Comparison of ENCODE assay signal across 9 cellular contexts in genomic region chr12:53757095-53757770, GRCh38. TPM values are rescaled to one million over a fixed set of nuclear protein-coding genes. Genes with fewer than 3 reads are reported as not detected.
DNase-seq lines count a peak whose midpoint lies in the region; ATAC-seq, FAIRE-seq and TF ChIP-seq lines count a peak whose summit lies in the region.
"Had no signal": no experiment of that assay in that cellular context is flagged by ENCODE, and none has a peak within 500 bp of the region (broad histone marks: within the 10 kb centered on the region; RNA-seq: fewer than 3 reads in every experiment).

No MANE protein-coding gene starts in this region.

- no peaks in the 10 kb centered on the region for H3K9me3 Mint-ChIP-seq in activated T-helper 2 cell treated with anti-CD3 and anti-CD28 coated beads, Interferon-gamma antibody, Interleukin-2, Interleukin-4, amounts not matched to agents 10 μg/mL and 5 μg/mL and 100 μg/mL, durations not matched to agents 14 hours and 24 hours and 36 hours

- no peaks in the 10 kb centered on the region for H3K36me3 Mint-ChIP-seq in activated T-helper 2 cell treated with anti-CD3 and anti-CD28 coated beads, Interferon-gamma antibody, Interleukin-2, Interleukin-4, amounts not matched to agents 10 μg/mL and 5 μg/mL and 100 μg/mL, durations not matched to agents 14 hours and 24 hours and 36 hours (ENCODE audit: low read depth)

- no peaks in the 10 kb centered on the region for H3K79me2 ChIP-seq in PC-3 (ENCODE audit: low read length)

- peaks cover 20% of the 10 kb centered on the region for H3K4me1 Mint-ChIP-seq in activated T-helper 2 cell treated with anti-CD3 and anti-CD28 coated beads, Interferon-gamma antibody, Interleukin-2, Interleukin-4, amounts not matched to agents 10 μg/mL and 5 μg/mL and 100 μg/mL, durations not matched to agents 14 hours and 24 hours and 36 hours (ENCODE audit: low read depth)

- H3K4me2 ChIP-seq in PC-3 (ENCODE audit: low read length) = peak overlapping the region; percentile 61; the same call in 1 of the 2 replicates

- peaks cover 34% of the 10 kb centered on the region for H3K27me3 Mint-ChIP-seq in activated T-helper 2 cell treated with anti-CD3 and anti-CD28 coated beads, Interferon-gamma antibody, Interleukin-2, Interleukin-4, amounts not matched to agents 10 μg/mL and 5 μg/mL and 100 μg/mL, durations not matched to agents 14 hours and 24 hours and 36 hours (ENCODE audit: low read depth)

- ATAC-seq in GM19467 (IDR thresholded peaks at IDR 0.05; ENCODE audit: unreplicated experiment) (peak; percentile 72), PC-3 (peak; percentile 43), thoracic aorta (ENCODE audit: insufficient number of reproducible peaks, low FRiP score, low read depth) (peak; percentile 20)

- no peaks in the 10 kb centered on the region for H4K20me1 ChIP-seq in PC-3 (ENCODE audit: low read length)

- no peaks in the 10 kb centered on the region for H3F3A ChIP-seq in PC-3 (ENCODE audit: low read length, unreplicated experiment)

- H3K27ac ChIP-seq in PC-3 (ENCODE audit: low read length) (no peak overlapping the region), thoracic aorta (no peak overlapping the region)

- no peak overlapping the region for H3K9ac ChIP-seq in PC-3 (ENCODE audit: low read length)

- BruUV-seq in PC-3 (replicated peaks; lab: Mats Ljungman, UMichigan) = no TSS peak

- TF ChIP-seq CTCF in PC-3 (conservative IDR thresholded peaks at IDR 0.05; ENCODE audit: low read depth, low read length) (peak; percentile 93), thoracic aorta (IDR thresholded peaks at IDR 0.05) (peak; percentile 94)

- intact Hi-C loops in PC-3 (cut with micrococcal nuclease) = no loop called here
- intact Hi-C loops in activated T-helper 2 cell treated with anti-CD3 and anti-CD28 coated beads, Interferon-gamma antibody, Interleukin-2, Interleukin-4, amounts not matched to agents 10 μg/mL and 5 μg/mL and 100 μg/mL, durations not matched to agents 14 hours and 24 hours and 36 hours (cut with micrococcal nuclease) = loop anchor here (1.0 kb wide), 1 partner anchor 30 kb away; the partner anchor contains the start of gene CALCOCO1

- peak overlapping the region; percentile 24; the same call in 1 of the 2 replicates for H2AFZ ChIP-seq in PC-3 (ENCODE audit: low read length)

- H3K4me1 ChIP-seq in PC-3 (ENCODE audit: insufficient read depth, low read length) (peaks cover 10% of the 10 kb centered on the region), thoracic aorta (ENCODE audit: control insufficient read depth in 1 of 2, low read depth in 2 of 2) (peaks cover 0 to under 1% of the 10 kb centered on the region in 2 donors)

- no peaks in the 10 kb centered on the region for H3K9me2 ChIP-seq in PC-3 (replicated peaks; ENCODE audit: low read length)

- H3K4me3 ChIP-seq in PC-3 (ENCODE audit: low read length) = peak overlapping the region; percentile 34; the same call in 1 of the 2 replicates
- no peak overlapping the region for H3K4me3 ChIP-seq in thoracic aorta

- H3K27me3 ChIP-seq in PC-3 (ENCODE audit: low read length) = no peaks in the 10 kb centered on the region
- no peaks in the 10 kb centered on the region for H3K27me3 ChIP-seq in thoracic aorta (replicated peaks; ENCODE audit: insufficient read depth)

- H3K4me3 Mint-ChIP-seq in activated T-helper 2 cell treated with anti-CD3 and anti-CD28 coated beads, Interferon-gamma antibody, Interleukin-2, Interleukin-4, amounts not matched to agents 10 μg/mL and 5 μg/mL and 100 μg/mL, durations not matched to agents 14 hours and 24 hours and 36 hours (ENCODE audit: low read depth) = no peak overlapping the region

- H3K36me3 ChIP-seq in PC-3 (ENCODE audit: low read depth, low read length) (no peaks in the 10 kb centered on the region), thoracic aorta (no peaks in the 10 kb centered on the region)

- peak; percentile 50 for DNase-seq in Caki2 (ENCODE audit: low read depth)
- peak; percentile 28 for DNase-seq in HPDE6-E6E7 (ENCODE audit: extremely low spot score)
- DNase-seq in PC-3 = peak; percentile 80
- DNase-seq in activated T-helper 2 cell treated with anti-CD3 and anti-CD28 coated beads, Interferon-gamma antibody, Interleukin-2, Interleukin-4, amounts not matched to agents 10 μg/mL and 5 μg/mL and 100 μg/mL, durations not matched to agents 14 hours and 24 hours and 36 hours (ENCODE audit: low spot score) = peak; percentile 77
- DNase-seq in frontal cortex (ENCODE audit: low spot score in 2 of 2) = peak; percentile 67 to 81
- peak in 47 of 56 donors; percentile 15 to 84 (median 55) for DNase-seq in nucleus accumbens (lab: John Stamatoyannopoulos, UW)
- peak; percentile 38 for DNase-seq in thoracic aorta (ENCODE audit: low spot score)

- no peaks in the 10 kb centered on the region for H3K9me3 ChIP-seq in PC-3 (ENCODE audit: low read length)
- no peaks in the 10 kb centered on the region for H3K9me3 ChIP-seq in thoracic aorta

- CTCF ChIA-PET in PC-3 (lab: Charles Lee) = interaction anchor here (0.6 to 0.8 kb wide), 6 partner anchors 27 to 434 kb away, joined by 3 to 15 read pairs (median 4); no protein-coding TSS in a partner anchor

- no peak overlapping the region for H3K27ac Mint-ChIP-seq in activated T-helper 2 cell treated with anti-CD3 and anti-CD28 coated beads, Interferon-gamma antibody, Interleukin-2, Interleukin-4, amounts not matched to agents 10 μg/mL and 5 μg/mL and 100 μg/mL, durations not matched to agents 14 hours and 24 hours and 36 hours

- in situ Hi-C loops in Caki2 (cut with HindIII; ENCODE audit: low pct_unique_long_range_greater_than_20kb, low sequenced_read_pairs) = no loop called here

- POLR2A ChIA-PET in PC-3 (lab: Charles Lee; ENCODE audit: unreplicated experiment) = no interaction called here

- FAIRE-seq in frontal cortex (lab: Jason Lieb, UNC) = no peak
- FAIRE-seq: islet of Langerhans had no signal

RNA-seq across cellular contexts. Expression of gene CISTR, which starts 5.5 kb away (rescaled TPM):
- not detected in 2 replicates for total RNA-seq in Caki2 (2014; rRNA removed; shearing (Covaris generic); ENCODE audit: low replicate concordance)
- total RNA-seq in PC-3 (2014; rRNA removed) (not detected in 2 replicates), frontal cortex (not detected), thoracic aorta (not detected)
- not detected in 2 replicates for total RNA-seq in activated T-helper 2 cell treated with anti-CD3 and anti-CD28 coated beads, Interferon-gamma antibody, Interleukin-2, Interleukin-4, amounts not matched to agents 10 μg/mL and 5 μg/mL and 100 μg/mL, durations not matched to agents 14 hours and 24 hours and 36 hours

RNA-seq across cellular contexts. Expression of gene CALCOCO1, which starts 30.0 kb away (rescaled TPM):
- total RNA-seq in Caki2 (2014; rRNA removed; shearing (Covaris generic); ENCODE audit: low replicate concordance) = 25.9 and 27.4 TPM in 2 replicates
- total RNA-seq in PC-3 (2014; rRNA removed) (20.4 and 30.6 TPM in 2 replicates), frontal cortex (63.6 TPM), thoracic aorta (100 to 1,000 TPM; 272 to 336 TPM)
- 19.8 and 22.4 TPM in 2 replicates for total RNA-seq in activated T-helper 2 cell treated with anti-CD3 and anti-CD28 coated beads, Interferon-gamma antibody, Interleukin-2, Interleukin-4, amounts not matched to agents 10 μg/mL and 5 μg/mL and 100 μg/mL, durations not matched to agents 14 hours and 24 hours and 36 hours

Comparison
In these comparisons a context has a peak if more than half of its experiments do, and no peak if none do; other contexts are left out.
1. DNase-seq: peak in every context shown above with its lines; median percentile 80 in PC-3; 77 in activated T-helper 2 cell treated with anti-CD3 and anti-CD28 coated beads, Interferon-gamma antibody, Interleukin-2, Interleukin-4, amounts not matched to agents 10 μg/mL and 5 μg/mL and 100 μg/mL, durations not matched to agents 14 hours and 24 hours and 36 hours; 74 in frontal cortex; 55 in nucleus accumbens; 50 in Caki2; 38 in thoracic aorta; 28 in HPDE6-E6E7.
2. ATAC-seq: peak in every context shown above with its lines; median percentile 72 in GM19467; 43 in PC-3; 20 in thoracic aorta.